ENCODE assay signal across 16 cellular contexts in the genomic region with DNA sequence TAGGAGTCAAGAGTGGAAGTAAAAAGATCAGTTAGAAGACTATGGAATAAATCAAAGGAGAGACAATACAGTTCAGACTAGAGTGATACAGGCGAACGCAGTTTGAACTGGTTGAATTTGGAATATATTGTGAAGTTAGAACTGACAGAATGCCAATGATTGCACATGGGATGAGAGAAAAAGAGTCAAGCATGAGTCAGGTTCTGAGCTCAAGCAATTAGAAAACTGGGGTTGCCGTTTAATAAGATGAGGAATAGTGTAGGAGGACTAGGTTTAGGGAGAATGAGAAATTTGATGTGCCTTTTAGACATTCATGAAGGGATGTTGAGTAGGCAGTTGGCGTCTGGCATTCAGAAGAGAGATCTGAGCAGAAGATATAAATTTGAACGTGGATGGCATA.
"Had no signal": no experiment of that assay in that cellular context is flagged by ENCODE, and none has a peak within 500 bp of the region (broad histone marks: within the 10 kb centered on the region; RNA-seq: fewer than 3 reads in every experiment).

No MANE protein-coding gene starts in this region.

- H3K9me3 Mint-ChIP-seq: activated T-helper 1 cell treated with anti-CD3 and anti-CD28 coated beads, Interleukin-12 subunit alpha, Interleukin-12 subunit beta, Interleukin-2, Interleukin-4 antibody, amounts not matched to agents 30 ng/mL and 10 ng/mL and 1 ng/mL, durations not matched to agents 14 hours and 24 hours and 36 hours; T-cell had no signal

- H3K9me3 ChIP-seq: esophagus squamous epithelium, suprapubic skin, upper lobe of left lung had no signal

- DNase-seq: activated CD8-positive, alpha-beta T cell treated with anti-CD3 and anti-CD28 coated beads, Interleukin-2, amount 10 ng/mL, durations not matched to agents 7 days and 5 days; activated naive CD4-positive, alpha-beta T cell; aorta; esophagus squamous epithelium; hippocampal formation; naive thymus-derived CD4-positive, alpha-beta T cell; posterior cingulate gyrus; right cardiac atrium; stimulated activated naive CD4-positive, alpha-beta T cell; T-cell; T1000; upper lobe of left lung had no signal

- H3K4me3 Mint-ChIP-seq: activated CD8-positive, alpha-beta T cell treated with anti-CD3 and anti-CD28 coated beads, Interleukin-2, amount 10 ng/mL, durations not matched to agents 7 days and 5 days; activated T-helper 1 cell treated with anti-CD3 and anti-CD28 coated beads, Interleukin-12 subunit alpha, Interleukin-12 subunit beta, Interleukin-2, Interleukin-4 antibody, amounts not matched to agents 30 ng/mL and 10 ng/mL and 1 ng/mL, durations not matched to agents 14 hours and 24 hours and 36 hours; naive thymus-derived CD4-positive, alpha-beta T cell; T-cell had no signal

- H3K27ac ChIP-seq: esophagus squamous epithelium, suprapubic skin, upper lobe of left lung, VCaP had no signal

- H3K36me3 Mint-ChIP-seq: naive thymus-derived CD4-positive, alpha-beta T cell; T-cell had no signal

- H3K27ac Mint-ChIP-seq: activated CD8-positive, alpha-beta T cell treated with anti-CD3 and anti-CD28 coated beads, Interleukin-2, amount 10 ng/mL, durations not matched to agents 7 days and 5 days; activated T-helper 1 cell treated with anti-CD3 and anti-CD28 coated beads, Interleukin-12 subunit alpha, Interleukin-12 subunit beta, Interleukin-2, Interleukin-4 antibody, amounts not matched to agents 30 ng/mL and 10 ng/mL and 1 ng/mL, durations not matched to agents 14 hours and 24 hours and 36 hours; naive thymus-derived CD4-positive, alpha-beta T cell; T-cell had no signal

- H3K4me3 ChIP-seq: esophagus squamous epithelium, lung, suprapubic skin, upper lobe of left lung had no signal

- H3K27me3 ChIP-seq: esophagus squamous epithelium, suprapubic skin, upper lobe of left lung had no signal

- ATAC-seq: activated CD8-positive, alpha-beta T cell treated with anti-CD3 and anti-CD28 coated beads, Interleukin-2, amount 10 ng/mL, durations not matched to agents 7 days and 5 days; naive thymus-derived CD4-positive, alpha-beta T cell; right cardiac atrium; T-cell had no signal
